Comparison of ENCODE assay signal across 1 cellular context in the genomic region with DNA sequence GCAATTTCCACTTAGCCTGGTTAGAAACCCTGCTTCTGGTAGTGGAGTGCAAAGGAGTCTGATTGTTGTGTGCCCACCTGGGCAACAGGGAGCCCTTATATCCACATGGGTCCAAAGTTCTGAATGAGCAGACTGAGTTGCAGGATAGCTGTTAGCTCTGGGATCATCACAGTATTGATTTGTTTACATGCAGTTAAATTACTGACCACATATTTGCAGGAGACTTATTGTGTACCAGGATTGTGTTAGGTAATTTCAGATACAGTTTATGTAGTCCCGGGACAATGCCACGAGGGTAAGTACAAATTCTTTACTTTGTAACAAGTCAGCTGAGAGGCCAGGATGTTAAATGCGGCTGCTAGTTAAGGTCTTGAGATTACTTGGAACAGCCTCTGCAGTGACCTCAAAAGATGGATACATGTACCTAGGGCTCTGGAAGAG.
A peak's percentile ranks its signal among the peaks of the same experiment; 100 is the strongest.
TF ChIP-seq lines count a peak whose summit lies in the region.

No MANE protein-coding gene starts in this region.

TF ChIP-seq in HepG2, 621 proteins besides CTCF, POLR2A, EP300 and RAD21 (continued from another document and continues in another):
- TF ChIP-seq PCBP1 (IDR thresholded peaks at IDR 0.05; ENCODE audit: borderline replicate concordance, low read depth, low read length) = no peak
- no peak for TF ChIP-seq ZNF569 (CRISPR knock-in tag; IDR thresholded peaks at IDR 0.05; ENCODE audit: borderline replicate concordance)
- TF ChIP-seq ZNF619 (CRISPR knock-in tag; IDR thresholded peaks at IDR 0.05) = no peak
- no peak for TF ChIP-seq RAD51 (IDR thresholded peaks at IDR 0.05; ENCODE audit: borderline replicate concordance)
- TF ChIP-seq SMARCC2 (IDR thresholded peaks at IDR 0.05) = no peak
- TF ChIP-seq ZNF12 (CRISPR knock-in tag; IDR thresholded peaks at IDR 0.05) = 0 out of 2 replicates have a peak, but pooled peaks have one; percentile 37
- TF ChIP-seq ZNF773 (CRISPR knock-in tag; IDR thresholded peaks at IDR 0.05; ENCODE audit: borderline replicate concordance) = no peak
- no peak; the same call in 1 of the 2 replicates for TF ChIP-seq RXRA (CRISPR knock-in tag; IDR thresholded peaks at IDR 0.05)
- TF ChIP-seq FOXK2 (IDR thresholded peaks at IDR 0.05) = no peak; the same call in 1 of the 2 replicates
- TF ChIP-seq NFE2 (CRISPR knock-in tag; IDR thresholded peaks at IDR 0.05) = no peak
- peak; percentile 99 for TF ChIP-seq FOXP4 (CRISPR knock-in tag; IDR thresholded peaks at IDR 0.05)
- peak; percentile 29; the same call in 1 of the 2 replicates for TF ChIP-seq ZNF121 (CRISPR knock-in tag; IDR thresholded peaks at IDR 0.05)
- no peak for TF ChIP-seq SP140L (CRISPR knock-in tag; IDR thresholded peaks at IDR 0.05; ENCODE audit: borderline replicate concordance)
- TF ChIP-seq, protein P1, sequence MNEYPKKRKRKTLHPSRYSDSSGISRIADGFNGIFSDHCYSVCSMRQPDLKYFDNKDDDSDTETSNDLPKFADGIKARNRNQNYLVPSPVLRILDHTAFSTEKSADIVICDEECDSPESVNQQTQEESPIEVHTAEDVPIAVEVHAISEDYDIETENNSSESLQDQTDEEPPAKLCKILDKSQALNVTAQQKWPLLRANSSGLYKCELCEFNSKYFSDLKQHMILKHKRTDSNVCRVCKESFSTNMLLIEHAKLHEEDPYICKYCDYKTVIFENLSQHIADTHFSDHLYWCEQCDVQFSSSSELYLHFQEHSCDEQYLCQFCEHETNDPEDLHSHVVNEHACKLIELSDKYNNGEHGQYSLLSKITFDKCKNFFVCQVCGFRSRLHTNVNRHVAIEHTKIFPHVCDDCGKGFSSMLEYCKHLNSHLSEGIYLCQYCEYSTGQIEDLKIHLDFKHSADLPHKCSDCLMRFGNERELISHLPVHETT (CRISPR knock-in tag; conservative IDR thresholded peaks at IDR 0.05) = no peak
- TF ChIP-seq ZNF512 (CRISPR knock-in tag; IDR thresholded peaks at IDR 0.05) = no peak
- peak; percentile 66; the same call in 1 of the 2 replicates for TF ChIP-seq SIX4 (CRISPR knock-in tag; IDR thresholded peaks at IDR 0.05)
- TF ChIP-seq MXI1 (IDR thresholded peaks at IDR 0.05; ENCODE audit: borderline replicate concordance, low read depth, low read length) = no peak
- TF ChIP-seq ZNF430 (CRISPR knock-in tag; IDR thresholded peaks at IDR 0.05) = no peak
- TF ChIP-seq, protein P2, sequence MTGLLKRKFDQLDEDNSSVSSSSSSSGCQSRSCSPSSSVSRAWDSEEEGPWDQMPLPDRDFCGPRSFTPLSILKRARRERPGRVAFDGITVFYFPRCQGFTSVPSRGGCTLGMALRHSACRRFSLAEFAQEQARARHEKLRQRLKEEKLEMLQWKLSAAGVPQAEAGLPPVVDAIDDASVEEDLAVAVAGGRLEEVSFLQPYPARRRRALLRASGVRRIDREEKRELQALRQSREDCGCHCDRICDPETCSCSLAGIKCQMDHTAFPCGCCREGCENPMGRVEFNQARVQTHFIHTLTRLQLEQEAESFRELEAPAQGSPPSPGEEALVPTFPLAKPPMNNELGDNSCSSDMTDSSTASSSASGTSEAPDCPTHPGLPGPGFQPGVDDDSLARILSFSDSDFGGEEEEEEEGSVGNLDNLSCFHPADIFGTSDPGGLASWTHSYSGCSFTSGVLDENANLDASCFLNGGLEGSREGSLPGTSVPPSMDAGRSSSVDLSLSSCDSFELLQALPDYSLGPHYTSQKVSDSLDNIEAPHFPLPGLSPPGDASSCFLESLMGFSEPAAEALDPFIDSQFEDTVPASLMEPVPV (CRISPR knock-in tag; IDR thresholded peaks at IDR 0.05) = no peak
- TF ChIP-seq ARNT2 (CRISPR knock-in tag; IDR thresholded peaks at IDR 0.05; ENCODE audit: low read depth) = peak; percentile 43; the same call in 1 of the 2 replicates
- no peak for TF ChIP-seq HOXA7 (CRISPR knock-in tag; IDR thresholded peaks at IDR 0.05)
- no peak for TF ChIP-seq EED (CRISPR knock-in tag; IDR thresholded peaks at IDR 0.05)
- peak; percentile 99 for TF ChIP-seq PITX1 (CRISPR knock-in tag; IDR thresholded peaks at IDR 0.05)
- no peak for TF ChIP-seq ZSCAN12 (CRISPR knock-in tag; IDR thresholded peaks at IDR 0.05)
- TF ChIP-seq, protein P3, sequence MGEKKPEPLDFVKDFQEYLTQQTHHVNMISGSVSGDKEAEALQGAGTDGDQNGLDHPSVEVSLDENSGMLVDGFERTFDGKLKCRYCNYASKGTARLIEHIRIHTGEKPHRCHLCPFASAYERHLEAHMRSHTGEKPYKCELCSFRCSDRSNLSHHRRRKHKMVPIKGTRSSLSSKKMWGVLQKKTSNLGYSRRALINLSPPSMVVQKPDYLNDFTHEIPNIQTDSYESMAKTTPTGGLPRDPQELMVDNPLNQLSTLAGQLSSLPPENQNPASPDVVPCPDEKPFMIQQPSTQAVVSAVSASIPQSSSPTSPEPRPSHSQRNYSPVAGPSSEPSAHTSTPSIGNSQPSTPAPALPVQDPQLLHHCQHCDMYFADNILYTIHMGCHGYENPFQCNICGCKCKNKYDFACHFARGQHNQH (CRISPR knock-in tag; IDR thresholded peaks at IDR 0.05) = peak; percentile 79
- peak; percentile 77; the same call in 1 of the 2 replicates for TF ChIP-seq THRA (CRISPR knock-in tag; IDR thresholded peaks at IDR 0.05; ENCODE audit: borderline replicate concordance)
- TF ChIP-seq ZFYVE20 (CRISPR knock-in tag; IDR thresholded peaks at IDR 0.05; ENCODE audit: borderline replicate concordance, low read depth) = no peak
- TF ChIP-seq ZNF331 (CRISPR knock-in tag; IDR thresholded peaks at IDR 0.05) = peak; percentile 83
- TF ChIP-seq HIVEP1 (CRISPR knock-in tag; IDR thresholded peaks at IDR 0.05) = no peak
- no peak for TF ChIP-seq NPAS2 (CRISPR knock-in tag; IDR thresholded peaks at IDR 0.05; ENCODE audit: borderline replicate concordance)
- TF ChIP-seq, protein P4, sequence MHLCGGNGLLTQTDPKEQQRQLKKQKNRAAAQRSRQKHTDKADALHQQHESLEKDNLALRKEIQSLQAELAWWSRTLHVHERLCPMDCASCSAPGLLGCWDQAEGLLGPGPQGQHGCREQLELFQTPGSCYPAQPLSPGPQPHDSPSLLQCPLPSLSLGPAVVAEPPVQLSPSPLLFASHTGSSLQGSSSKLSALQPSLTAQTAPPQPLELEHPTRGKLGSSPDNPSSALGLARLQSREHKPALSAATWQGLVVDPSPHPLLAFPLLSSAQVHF (CRISPR knock-in tag; IDR thresholded peaks at IDR 0.05) = no peak
- TF ChIP-seq, protein P5, sequence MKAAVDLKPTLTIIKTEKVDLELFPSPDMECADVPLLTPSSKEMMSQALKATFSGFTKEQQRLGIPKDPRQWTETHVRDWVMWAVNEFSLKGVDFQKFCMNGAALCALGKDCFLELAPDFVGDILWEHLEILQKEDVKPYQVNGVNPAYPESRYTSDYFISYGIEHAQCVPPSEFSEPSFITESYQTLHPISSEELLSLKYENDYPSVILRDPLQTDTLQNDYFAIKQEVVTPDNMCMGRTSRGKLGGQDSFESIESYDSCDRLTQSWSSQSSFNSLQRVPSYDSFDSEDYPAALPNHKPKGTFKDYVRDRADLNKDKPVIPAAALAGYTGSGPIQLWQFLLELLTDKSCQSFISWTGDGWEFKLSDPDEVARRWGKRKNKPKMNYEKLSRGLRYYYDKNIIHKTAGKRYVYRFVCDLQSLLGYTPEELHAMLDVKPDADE (CRISPR knock-in tag; IDR thresholded peaks at IDR 0.05) = no peak
- TF ChIP-seq STAT5B (CRISPR knock-in tag; IDR thresholded peaks at IDR 0.05) = no peak
- peak; percentile 63; the same call in 1 of the 2 replicates for TF ChIP-seq NR2C2 (CRISPR knock-in tag; IDR thresholded peaks at IDR 0.05; ENCODE audit: borderline replicate concordance)
- TF ChIP-seq ELF1 (CRISPR knock-in tag; IDR thresholded peaks at IDR 0.05) = peak; percentile 35; the same call in 1 of the 2 replicates
- TF ChIP-seq ZNF607 (CRISPR knock-in tag; IDR thresholded peaks at IDR 0.05; ENCODE audit: borderline replicate concordance) = no peak
- TF ChIP-seq ETV5 (CRISPR knock-in tag; IDR thresholded peaks at IDR 0.05; ENCODE audit: borderline replicate concordance) = peak; percentile 52; the same call in 1 of the 2 replicates
- no peak for TF ChIP-seq TBP (CRISPR knock-in tag; IDR thresholded peaks at IDR 0.05)
- 0 out of 2 replicates have a peak, but pooled peaks have one; percentile 25 for TF ChIP-seq ZNF562 (CRISPR knock-in tag; IDR thresholded peaks at IDR 0.05; ENCODE audit: borderline replicate concordance)
- TF ChIP-seq, protein P6, sequence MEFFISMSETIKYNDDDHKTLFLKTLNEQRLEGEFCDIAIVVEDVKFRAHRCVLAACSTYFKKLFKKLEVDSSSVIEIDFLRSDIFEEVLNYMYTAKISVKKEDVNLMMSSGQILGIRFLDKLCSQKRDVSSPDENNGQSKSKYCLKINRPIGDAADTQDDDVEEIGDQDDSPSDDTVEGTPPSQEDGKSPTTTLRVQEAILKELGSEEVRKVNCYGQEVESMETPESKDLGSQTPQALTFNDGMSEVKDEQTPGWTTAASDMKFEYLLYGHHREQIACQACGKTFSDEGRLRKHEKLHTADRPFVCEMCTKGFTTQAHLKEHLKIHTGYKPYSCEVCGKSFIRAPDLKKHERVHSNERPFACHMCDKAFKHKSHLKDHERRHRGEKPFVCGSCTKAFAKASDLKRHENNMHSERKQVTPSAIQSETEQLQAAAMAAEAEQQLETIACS (CRISPR knock-in tag; IDR thresholded peaks at IDR 0.05) = no peak
- no peak for TF ChIP-seq ZFAT (CRISPR knock-in tag; conservative IDR thresholded peaks at IDR 0.05)
- TF ChIP-seq CC2D1A (CRISPR knock-in tag; IDR thresholded peaks at IDR 0.05) = no peak
- TF ChIP-seq, protein P7, sequence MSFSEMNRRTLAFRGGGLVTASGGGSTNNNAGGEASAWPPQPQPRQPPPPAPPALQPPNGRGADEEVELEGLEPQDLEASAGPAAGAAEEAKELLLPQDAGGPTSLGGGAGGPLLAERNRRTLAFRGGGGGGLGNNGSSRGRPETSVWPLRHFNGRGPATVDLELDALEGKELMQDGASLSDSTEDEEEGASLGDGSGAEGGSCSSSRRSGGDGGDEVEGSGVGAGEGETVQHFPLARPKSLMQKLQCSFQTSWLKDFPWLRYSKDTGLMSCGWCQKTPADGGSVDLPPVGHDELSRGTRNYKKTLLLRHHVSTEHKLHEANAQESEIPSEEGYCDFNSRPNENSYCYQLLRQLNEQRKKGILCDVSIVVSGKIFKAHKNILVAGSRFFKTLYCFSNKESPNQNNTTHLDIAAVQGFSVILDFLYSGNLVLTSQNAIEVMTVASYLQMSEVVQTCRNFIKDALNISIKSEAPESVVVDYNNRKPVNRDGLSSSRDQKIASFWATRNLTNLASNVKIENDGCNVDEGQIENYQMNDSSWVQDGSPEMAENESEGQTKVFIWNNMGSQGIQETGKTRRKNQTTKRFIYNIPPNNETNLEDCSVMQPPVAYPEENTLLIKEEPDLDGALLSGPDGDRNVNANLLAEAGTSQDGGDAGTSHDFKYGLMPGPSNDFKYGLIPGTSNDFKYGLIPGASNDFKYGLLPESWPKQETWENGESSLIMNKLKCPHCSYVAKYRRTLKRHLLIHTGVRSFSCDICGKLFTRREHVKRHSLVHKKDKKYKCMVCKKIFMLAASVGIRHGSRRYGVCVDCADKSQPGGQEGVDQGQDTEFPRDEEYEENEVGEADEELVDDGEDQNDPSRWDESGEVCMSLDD (CRISPR knock-in tag; IDR thresholded peaks at IDR 0.05; ENCODE audit: borderline replicate concordance) = peak; percentile 15; the same call in 1 of the 2 replicates
- no peak for TF ChIP-seq SAFB2 (CRISPR knock-in tag; IDR thresholded peaks at IDR 0.05; ENCODE audit: borderline replicate concordance, low read depth)
- peak; percentile 97 for TF ChIP-seq ZNF503 (CRISPR knock-in tag; IDR thresholded peaks at IDR 0.05)
- 0 out of 2 replicates have a peak, but pooled peaks have one; percentile 38 for TF ChIP-seq ZNF33A (CRISPR knock-in tag; IDR thresholded peaks at IDR 0.05; ENCODE audit: borderline replicate concordance)
